In the genomic region with DNA sequence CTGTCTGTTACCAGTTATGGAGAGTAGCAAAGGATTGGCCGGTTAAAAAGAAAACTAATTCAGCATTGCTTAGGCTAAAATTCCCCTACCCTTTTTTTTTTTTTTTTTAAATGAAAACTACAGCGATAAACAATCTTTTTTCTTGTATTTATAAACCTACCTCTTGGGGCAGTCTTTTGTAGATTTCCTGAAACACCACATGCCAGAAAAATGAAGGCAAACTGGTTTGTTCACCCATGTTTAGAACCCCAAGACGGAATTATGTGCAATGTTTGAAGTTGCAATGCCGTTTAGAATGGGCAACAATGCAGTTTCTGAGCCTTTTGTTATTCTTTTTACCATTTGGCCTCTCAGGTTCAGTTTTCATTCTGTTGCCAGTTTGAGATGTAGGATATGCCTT, we compare ENCODE assay signal across 14 cellular contexts. TPM values are rescaled to one million over a fixed set of nuclear protein-coding genes. Genes with fewer than 3 reads are reported as not detected.
DNase-seq lines count a peak whose midpoint lies in the region; ATAC-seq and TF ChIP-seq lines count a peak whose summit lies in the region.
"Had no signal": no experiment of that assay in that cellular context is flagged by ENCODE, and none has a peak within 500 bp of the region (broad histone marks: within the 10 kb centered on the region; RNA-seq: fewer than 3 reads in every experiment).

No MANE protein-coding gene starts in this region.

- TF ChIP-seq EP300 in tibial nerve (IDR thresholded peaks at IDR 0.05): no peak

- H3K79me2 ChIP-seq in GM23248 (ENCODE audit: insufficient read depth) (peaks cover 100% of the 10 kb centered on the region), OCI-LY1 (ENCODE audit: insufficient read depth, low read length) (peaks cover 99% of the 10 kb centered on the region), trophoblast cell (ENCODE audit: control insufficient read depth, insufficient read depth, low read length, poor library complexity) (peaks cover 16% of the 10 kb centered on the region)

- no peak for ATAC-seq in HG03139 (IDR thresholded peaks at IDR 0.05; ENCODE audit: unreplicated experiment)
- ATAC-seq in HG03457 (IDR thresholded peaks at IDR 0.05; ENCODE audit: unreplicated experiment): no peak
- ATAC-seq: gastrocnemius medialis had no signal

- H3K9ac ChIP-seq in GM23248 (no peak overlapping the region), OCI-LY1 (ENCODE audit: low read length) (no peak overlapping the region), trophoblast cell (ENCODE audit: low read length) (no peak overlapping the region)

- no peak overlapping the region for H3K23ac ChIP-seq in trophoblast cell (ENCODE audit: low read length)

- no peaks in the 10 kb centered on the region for H3K36me3 ChIP-seq in GM23248 (ENCODE audit: low read depth)
- H3K36me3 ChIP-seq in OCI-LY1 (ENCODE audit: insufficient read depth, low read length): peaks cover 59% of the 10 kb centered on the region
- peaks cover 0 to 14% (median 0%) of the 10 kb centered on the region in 3 donors for H3K36me3 ChIP-seq in esophagus squamous epithelium
- H3K36me3 ChIP-seq in trophoblast cell (ENCODE audit: control insufficient read depth in 1 of 2, insufficient read depth in 2 of 2, low read length in 2 of 2): peaks cover 2 to 5% of the 10 kb centered on the region in 2 experiments
- no peaks in the 10 kb centered on the region for H3K36me3 ChIP-seq in tibial nerve
- H3K36me3 ChIP-seq: gastrocnemius medialis had no signal

- no peak overlapping the region for H3K18ac ChIP-seq in trophoblast cell (ENCODE audit: low read length)

- H3F3A ChIP-seq in GM23248 (ENCODE audit: insufficient read depth) (peaks cover 18% of the 10 kb centered on the region), OCI-LY1 (ENCODE audit: insufficient read depth, low read length) (no peaks in the 10 kb centered on the region)

- H3K4me2 ChIP-seq in GM23248 (ENCODE audit: unreplicated experiment): peak overlapping the region; percentile 4
- peak overlapping the region; percentile 34; the same call in 1 of the 2 replicates for H3K4me2 ChIP-seq in OCI-LY1 (ENCODE audit: low read length)
- H3K4me2 ChIP-seq in trophoblast cell (ENCODE audit: low read length): peak overlapping the region; percentile 64

- TF ChIP-seq CTCF in OCI-LY1 (IDR thresholded peaks at IDR 0.05; ENCODE audit: low read length) (no peak), esophagus squamous epithelium (IDR thresholded peaks at IDR 0.05) (peak in 2 of 6 experiments; percentile 19 to 36), tibial nerve (IDR thresholded peaks at IDR 0.05) (no peak)

- TF ChIP-seq POLR2A in esophagus squamous epithelium (IDR thresholded peaks at IDR 0.05): no peak
- no peak for TF ChIP-seq POLR2A in tibial nerve (IDR thresholded peaks at IDR 0.05)

- H3K4me1 ChIP-seq in GM23248 (ENCODE audit: insufficient read depth): peaks cover 44% of the 10 kb centered on the region
- H3K4me1 ChIP-seq in OCI-LY1 (ENCODE audit: insufficient read depth, low read length, severe bottlenecking): peaks cover 99% of the 10 kb centered on the region
- peaks cover 25 to 100% (median 58%) of the 10 kb centered on the region in 3 donors for H3K4me1 ChIP-seq in esophagus squamous epithelium
- H3K4me1 ChIP-seq in trophoblast cell (ENCODE audit: control insufficient read depth in 1 of 2, insufficient read depth in 2 of 2, low read length in 2 of 2): peaks cover 6 to 16% of the 10 kb centered on the region in 2 experiments
- H3K4me1 ChIP-seq in tibial nerve: peaks cover 0 to 91% (median 18%) of the 10 kb centered on the region in 4 donors

- H4K91ac ChIP-seq in trophoblast cell (ENCODE audit: low read depth, low read length): no peak overlapping the region

- peaks cover 2% of the 10 kb centered on the region for H3K79me1 ChIP-seq in trophoblast cell (ENCODE audit: low read length)

- H3K9me2 ChIP-seq in GM23248 (ENCODE audit: insufficient read depth): no peaks in the 10 kb centered on the region
- H3K9me2 ChIP-seq in OCI-LY1 (ENCODE audit: low read depth, low read length): no peaks in the 10 kb centered on the region

- H3K9me3 ChIP-seq in GM23248 (ENCODE audit: low read depth) (no peaks in the 10 kb centered on the region), OCI-LY1 (ENCODE audit: low read length) (no peaks in the 10 kb centered on the region), esophagus squamous epithelium (no peaks in the 10 kb centered on the region), trophoblast cell (ENCODE audit: insufficient read depth, low read depth, low read length) (no peaks in the 10 kb centered on the region), tibial nerve (no peaks in the 10 kb centered on the region)
- H3K9me3 ChIP-seq: gastrocnemius medialis had no signal

- H3K27me3 ChIP-seq in GM23248 (replicated peaks; ENCODE audit: insufficient read depth): no peaks in the 10 kb centered on the region
- H3K27me3 ChIP-seq in OCI-LY1 (ENCODE audit: insufficient read depth, low read length): no peaks in the 10 kb centered on the region
- no peaks in the 10 kb centered on the region for H3K27me3 ChIP-seq in esophagus squamous epithelium
- H3K27me3 ChIP-seq in trophoblast cell (ENCODE audit: insufficient read depth, low read length): no peaks in the 10 kb centered on the region
- H3K27me3 ChIP-seq in tibial nerve: no peaks in the 10 kb centered on the region
- H3K27me3 ChIP-seq: gastrocnemius medialis had no signal

- no peak overlapping the region for H2AK5ac ChIP-seq in trophoblast cell (ENCODE audit: low read length)

- H3K4ac ChIP-seq in trophoblast cell (ENCODE audit: low read depth, low read length): no peak overlapping the region

- H2BK12ac ChIP-seq in trophoblast cell (ENCODE audit: low read length): no peak overlapping the region

- H2AFZ ChIP-seq in GM23248: no peak overlapping the region
- no peak overlapping the region for H2AFZ ChIP-seq in OCI-LY1 (ENCODE audit: low read length)
- H2AFZ ChIP-seq in trophoblast cell (ENCODE audit: insufficient read depth, low read length, poor library complexity): no peak overlapping the region

- DNase-seq in GM23248 (no peak), esophagus squamous epithelium (lab: John Stamatoyannopoulos, UW) (no peak), trophoblast cell (peak; percentile 65 to 95), mesenteric fat pad (ENCODE audit: low spot score) (no peak), tibial nerve (ENCODE audit: low spot score in 2 of 2) (no peak)
- DNase-seq: activated CD4-positive, CD25-positive, alpha-beta regulatory T cell; DMS153; gastrocnemius medialis; midbrain; Right ventricle myocardium superior had no signal

- in situ Hi-C loops in GM23248 (cut with MboI): no loop called here

- no peak overlapping the region for H2BK5ac ChIP-seq in trophoblast cell (ENCODE audit: low read depth, low read length, poor library complexity)

- intact Hi-C loops in esophagus squamous epithelium (cut with DNase I): no loop called here

- no peak overlapping the region for H3K14ac ChIP-seq in trophoblast cell (ENCODE audit: low read length)

- H4K8ac ChIP-seq in trophoblast cell (ENCODE audit: low read depth, low read length): no peak overlapping the region

- H4K20me1 ChIP-seq in GM23248 (ENCODE audit: insufficient read depth) (peaks cover 46% of the 10 kb centered on the region; the same call in 1 of the 2 replicates), OCI-LY1 (ENCODE audit: insufficient read depth, low read length) (no peaks in the 10 kb centered on the region)

- no peak overlapping the region for H3K27ac ChIP-seq in GM23248
- H3K27ac ChIP-seq in OCI-LY1 (ENCODE audit: low read depth, low read length, poor library complexity, severe bottlenecking): peak overlapping the region; percentile 42
- peak overlapping the region in 3 of 4 donors; percentile 28 to 81 (median 57) for H3K27ac ChIP-seq in esophagus squamous epithelium
- H3K27ac ChIP-seq in trophoblast cell (ENCODE audit: low read depth, low read length): peak overlapping the region; percentile 88
- H3K27ac ChIP-seq in tibial nerve: no peak overlapping the region
- H3K27ac ChIP-seq: gastrocnemius medialis had no signal

- no peak overlapping the region for H2BK120ac ChIP-seq in trophoblast cell (ENCODE audit: insufficient read depth, low read length, poor library complexity)

- H3K4me3 ChIP-seq in GM23248 (no peak overlapping the region), OCI-LY1 (ENCODE audit: low read depth, low read length, poor library complexity, severe bottlenecking) (no peak overlapping the region), esophagus squamous epithelium (peak overlapping the region in 2 of 4 donors; percentile 5 to 12), trophoblast cell (ENCODE audit: low read depth, low read length) (no peak overlapping the region), tibial nerve (no peak overlapping the region)
- H3K4me3 ChIP-seq: gastrocnemius medialis, skin epidermis had no signal

- WGBS in GM23248 (ENCODE audit: low coverage in 1 of 2, low lambda C conversion rate in 2 of 2, missing lambda C conversion rate in 2 of 2), 2 experiments: 74 to 75% methylated on average over 4 of the region's 4 CpGs
- 28 to 31% methylated on average over 4 of the region's 4 CpGs for WGBS in esophagus squamous epithelium, 2 donors
- WGBS in trophoblast cell (ENCODE audit: extremely low coverage, insufficient coverage, insufficient read length): no CpG with 5 or more reads among the region's 4 CpGs
- WGBS in tibial nerve, 2 donors: 56 to 67% methylated on average over 4 of the region's 4 CpGs

- no peak overlapping the region for H4K12ac ChIP-seq in trophoblast cell (ENCODE audit: low read depth, low read length)

RNA-seq across cellular contexts. Expression of a gene that starts 59.1 kb away (rescaled TPM):
- 9.7 and 11.0 TPM in 2 replicates for total RNA-seq in GM23248 (2014; rRNA removed; shearing (Covaris generic))
- 14.0 and 15.1 TPM in 2 replicates for polyA plus RNA-seq in GM23248 (2016; fragmentation: Nextera tagmentation; extraction: Ambion mirVana)
- total RNA-seq in esophagus squamous epithelium (10 to 100 TPM; 19.2 to 37.4 (median 26.2) TPM), mesenteric fat pad (38.1 TPM), tibial nerve (10 to 100 TPM; 26.4 to 48.8 (median 46.5) TPM)
- polyA plus RNA-seq in trophoblast cell (2013): 23.8 TPM in 2 replicates

Comparison
In these comparisons a context has a peak if more than half of its experiments do, and no peak if none do; other contexts are left out.
1. DNase-seq: peak in trophoblast cell (2 of 2); none in GM23248 (single experiment), esophagus squamous epithelium (single experiment), mesenteric fat pad (single experiment) and tibial nerve (0 of 2).
2. H3K27ac ChIP-seq: peak in OCI-LY1 (single experiment), esophagus squamous epithelium (3 of 4) and trophoblast cell (single experiment); none in GM23248 (single experiment) and tibial nerve (0 of 4).
3. H3K4me2 ChIP-seq: peak in every context shown above with its lines; median percentile 64 in trophoblast cell; 34 in OCI-LY1; 4 in GM23248.